19 cellular contexts compared by ENCODE assay signal in the genomic region with DNA sequence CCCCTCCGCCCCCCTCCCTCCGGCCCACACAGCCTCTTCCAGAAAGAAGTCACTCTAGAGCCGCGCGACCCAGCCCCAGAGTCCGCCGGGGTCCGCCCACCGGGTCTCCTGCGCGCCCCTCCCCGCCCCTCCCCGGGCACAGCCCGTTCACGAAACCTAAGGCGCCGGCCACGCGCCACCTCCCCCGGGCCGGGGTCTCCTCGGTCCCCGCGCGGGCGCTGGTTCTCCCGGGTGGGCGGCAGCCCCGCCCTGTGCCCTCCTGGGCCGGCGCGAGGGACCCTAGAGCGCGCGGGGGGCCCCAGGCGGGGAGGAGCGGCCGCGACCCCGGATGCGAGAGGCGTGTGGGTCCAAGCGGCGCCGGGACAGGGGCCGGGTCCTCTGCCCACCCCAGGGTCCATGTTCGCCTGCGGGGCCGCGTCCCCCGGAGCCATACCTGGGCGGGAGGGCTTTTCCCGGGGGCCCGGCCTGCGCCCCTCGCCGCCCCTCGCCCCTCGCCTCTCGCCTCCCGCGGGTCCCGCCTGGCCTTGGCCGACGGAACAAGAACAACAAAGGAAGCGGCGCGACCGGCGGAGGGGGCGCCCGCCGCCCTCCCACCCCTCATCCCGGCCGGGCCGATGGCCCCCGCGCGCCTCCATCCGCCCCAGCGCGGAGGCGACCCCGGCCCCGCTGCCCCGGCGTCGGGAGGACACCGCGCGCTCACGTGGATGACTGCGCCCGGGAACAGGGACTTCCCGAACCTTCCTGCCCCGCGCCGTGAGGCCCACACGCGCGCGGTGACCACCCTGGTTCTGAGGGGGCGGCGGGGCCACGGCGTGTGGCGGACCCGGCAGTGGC.
A peak's percentile ranks its signal among the peaks of the same experiment; 100 is the strongest.
DNase-seq lines count a peak whose midpoint lies in the region; ATAC-seq and TF ChIP-seq lines count a peak whose summit lies in the region.
"Had no signal": no experiment of that assay in that cellular context is flagged by ENCODE, and none has a peak within 500 bp of the region (broad histone marks: within the 10 kb centered on the region; RNA-seq: fewer than 3 reads in every experiment).

No MANE protein-coding gene starts in this region.

- peaks cover 43 to 63% of the 10 kb centered on the region in 2 donors for H3K27me3 Mint-ChIP-seq in natural killer cell treated with Interleukin-12 subunit alpha and Interleukin-12 subunit beta and Interleukin-15 and Interleukin-18, amount 100 ng/mL, for 72 hours
- H3K27me3 Mint-ChIP-seq in natural killer cell (ENCODE audit: low read depth in 2 of 2): peaks cover 58 to 62% of the 10 kb centered on the region in 2 donors

- no peak overlapping the region for H3K4me3 Mint-ChIP-seq in natural killer cell treated with Interleukin-12 subunit alpha and Interleukin-12 subunit beta and Interleukin-15 and Interleukin-18, amount 100 ng/mL, for 72 hours
- H3K4me3 Mint-ChIP-seq in natural killer cell: no peak overlapping the region

- intact Hi-C loops in natural killer cell (cut with micrococcal nuclease): no loop called here
- intact Hi-C loops in dorsolateral prefrontal cortex (cut with DNase I): no loop called here

- no peak overlapping the region for H2AFZ ChIP-seq in neural cell (ENCODE audit: low read depth, low read length)

- TF ChIP-seq EP300 in neural cell (conservative IDR thresholded peaks at IDR 0.05; ENCODE audit: poor library complexity, severe bottlenecking): no peak

- H3K27ac ChIP-seq in dorsolateral prefrontal cortex (peak overlapping the region in 1 of 59 donors; percentile 21), neural cell (ENCODE audit: low read length) (peak overlapping the region; percentile 99)

- ATAC-seq in natural killer cell treated with Interleukin-12 subunit alpha and Interleukin-12 subunit beta and Interleukin-15 and Interleukin-18, amount 100 ng/mL, for 72 hours: peak in 1 of 2 donors; percentile 14
- ATAC-seq in natural killer cell (no peak), HG03460 (IDR thresholded peaks at IDR 0.05; ENCODE audit: unreplicated experiment) (no peak)
- ATAC-seq: activated naive CD4-positive, alpha-beta T cell treated with anti-CD3 and anti-CD28 coated beads, Interleukin-2, amount 50 U/mL, for 72 hours; left colon; stimulated activated naive B cell treated with anti-CD40 and anti-IgM and Interleukin-4, amounts not matched to agents 10 μg/mL and 1 μg/mL and 100 μg/mL, for 72 hours had no signal

- H3K27me3 ChIP-seq in dorsolateral prefrontal cortex: peaks cover 0 to 70% (median 16%) of the 10 kb centered on the region in 45 donors
- no peaks in the 10 kb centered on the region for H3K27me3 ChIP-seq in neural cell (ENCODE audit: insufficient read depth, low read depth, low read length)

- H3F3A ChIP-seq in neural cell (ENCODE audit: insufficient read depth, low read length, poor library complexity, severe bottlenecking): peaks cover 8% of the 10 kb centered on the region

- H3K4me1 Mint-ChIP-seq in natural killer cell treated with Interleukin-12 subunit alpha and Interleukin-12 subunit beta and Interleukin-15 and Interleukin-18, amount 100 ng/mL, for 72 hours (ENCODE audit: low read depth in 2 of 2): no peaks in the 10 kb centered on the region
- peaks cover 0 to 5% of the 10 kb centered on the region in 2 donors for H3K4me1 Mint-ChIP-seq in natural killer cell

- H3K4me3 ChIP-seq in dorsolateral prefrontal cortex (peak overlapping the region in 58 of 59 donors; percentile 0 to 62 (median 42)), neural cell (ENCODE audit: low read length) (peak overlapping the region; percentile 98)

- TF ChIP-seq CTCF in natural killer cell (IDR thresholded peaks at IDR 0.05): no peak
- no peak for TF ChIP-seq CTCF in dorsolateral prefrontal cortex (IDR thresholded peaks at IDR 0.05 in 54 of 56, conservative IDR thresholded peaks at IDR 0.05 in 2 of 56; ENCODE audit: low read depth in 1 of 56, partially characterized antibody in 56 of 56)
- TF ChIP-seq CTCF in neural cell (IDR thresholded peaks at IDR 0.05; ENCODE audit: poor library complexity, severe bottlenecking): no peak

- DNase-seq in natural killer cell treated with Interleukin-12 subunit alpha and Interleukin-12 subunit beta and Interleukin-15 and Interleukin-18, amount 100 ng/mL, for 72 hours (ENCODE audit: low spot score): peak; percentile 56
- DNase-seq in natural killer cell (no peak), dorsolateral prefrontal cortex (peak in 1 of 10 donors; percentile 14), Ammon's horn (ENCODE audit: low spot score) (no peak), HT-29 (ENCODE audit: low spot score) (no peak), middle frontal gyrus (ENCODE audit: extremely low spot score, low spot score) (no peak)
- DNase-seq: activated CD4-positive, alpha-beta T cell treated with anti-CD3 and anti-CD28 coated beads, Interleukin-2, amount 50 U/mL, for 4 hours; activated T-cell treated with anti-CD3 and anti-CD28 coated beads, Interleukin-2, amount 50 U/mL, for 1 hour; COR-L47; Karpas-422; left colon; NCI-H2171; NCI-H774; stimulated activated naive B cell treated with anti-CD40 and anti-IgM and Interleukin-4, amounts not matched to agents 10 μg/mL and 1 μg/mL and 100 μg/mL, for 72 hours; SW 1271 had no signal

- no peaks in the 10 kb centered on the region for H3K9me3 ChIP-seq in neural cell (ENCODE audit: low read length)

- peaks cover 92% of the 10 kb centered on the region for H3K79me2 ChIP-seq in neural cell (replicated peaks; ENCODE audit: insufficient read depth, low read length)

- no peaks in the 10 kb centered on the region for H3K9me3 Mint-ChIP-seq in natural killer cell treated with Interleukin-12 subunit alpha and Interleukin-12 subunit beta and Interleukin-15 and Interleukin-18, amount 100 ng/mL, for 72 hours
- H3K9me3 Mint-ChIP-seq in natural killer cell: no peaks in the 10 kb centered on the region
- H3K9me3 Mint-ChIP-seq: activated naive CD4-positive, alpha-beta T cell treated with anti-CD3 and anti-CD28 coated beads, Interleukin-2, amount 50 U/mL, for 72 hours; stimulated activated naive B cell treated with anti-CD40 and anti-IgM and Interleukin-4, amounts not matched to agents 10 μg/mL and 1 μg/mL and 100 μg/mL, for 72 hours had no signal

- no peaks in the 10 kb centered on the region for H3K36me3 ChIP-seq in neural cell (ENCODE audit: insufficient read depth, low read length)

- H3K9ac ChIP-seq in neural cell (ENCODE audit: low read length): peak overlapping the region; percentile 99

- H3K27ac Mint-ChIP-seq in natural killer cell treated with Interleukin-12 subunit alpha and Interleukin-12 subunit beta and Interleukin-15 and Interleukin-18, amount 100 ng/mL, for 72 hours: no peak overlapping the region
- H3K27ac Mint-ChIP-seq in natural killer cell: no peak overlapping the region
- H3K27ac Mint-ChIP-seq: progenitor cell of endocrine pancreas had no signal

- no peak overlapping the region for H3K4me2 ChIP-seq in neural cell (ENCODE audit: low read length)

- no peak for TF ChIP-seq RAD21 in neural cell (conservative IDR thresholded peaks at IDR 0.05)

- peaks cover 17% of the 10 kb centered on the region for H4K20me1 ChIP-seq in neural cell (ENCODE audit: insufficient read depth)

- no peaks in the 10 kb centered on the region for H3K36me3 Mint-ChIP-seq in natural killer cell treated with Interleukin-12 subunit alpha and Interleukin-12 subunit beta and Interleukin-15 and Interleukin-18, amount 100 ng/mL, for 72 hours
- no peaks in the 10 kb centered on the region for H3K36me3 Mint-ChIP-seq in natural killer cell

- no peaks in the 10 kb centered on the region for H3K9me2 ChIP-seq in neural cell (ENCODE audit: insufficient read depth, low read length)

TF ChIP-seq in neural cell, 6 proteins besides CTCF, POLR2A, EP300 and RAD21:
- TF ChIP-seq TAF1 (IDR thresholded peaks at IDR 0.05; ENCODE audit: low read depth) (no peak), MXI1 (conservative IDR thresholded peaks at IDR 0.05; ENCODE audit: poor library complexity, severe bottlenecking) (peak; percentile 3)
